21 cellular contexts compared by ENCODE assay signal in the genomic region with DNA sequence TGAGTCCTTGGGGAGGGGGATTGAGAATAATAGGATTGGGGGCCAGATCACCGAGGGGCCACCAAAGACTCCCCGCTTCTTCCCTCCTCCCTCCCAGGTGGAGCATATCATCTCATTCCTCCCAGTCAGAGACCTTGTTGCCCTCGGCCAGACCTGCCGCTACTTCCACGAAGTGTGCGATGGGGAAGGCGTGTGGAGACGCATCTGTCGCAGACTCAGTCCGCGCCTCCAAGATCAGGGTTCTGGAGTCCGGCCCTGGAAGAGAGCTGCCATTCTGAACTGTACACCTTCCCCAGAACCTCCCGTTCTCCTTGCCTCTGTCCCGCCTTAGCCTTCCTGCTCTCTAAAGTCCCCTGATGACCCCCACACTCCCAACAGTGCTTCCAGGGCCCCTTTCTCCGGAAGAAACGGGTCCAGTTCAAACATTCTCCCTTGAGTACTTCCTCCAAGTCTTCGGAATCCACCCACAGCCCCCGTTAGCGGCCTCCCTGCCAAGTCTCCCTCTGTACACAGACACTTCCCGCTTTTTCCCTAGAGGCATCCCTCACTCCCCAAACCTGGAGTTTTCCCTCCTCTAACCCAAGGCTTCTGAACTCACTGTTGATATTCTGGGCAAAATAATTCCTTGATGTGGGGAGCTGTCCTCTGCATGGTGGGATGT. TPM values are rescaled to one million over a fixed set of nuclear protein-coding genes. Genes with fewer than 3 reads are reported as not detected.
DNase-seq lines count a peak whose midpoint lies in the region; ATAC-seq and TF ChIP-seq lines count a peak whose summit lies in the region.
"Had no signal": no experiment of that assay in that cellular context is flagged by ENCODE, and none has a peak within 500 bp of the region (broad histone marks: within the 10 kb centered on the region; RNA-seq: fewer than 3 reads in every experiment).

No MANE protein-coding gene starts in this region.

- peaks cover 6% of the 10 kb centered on the region for H3K4me1 Mint-ChIP-seq in activated CD8-positive, alpha-beta memory T cell treated with anti-CD3 and anti-CD28 coated beads, Interleukin-2, amount 10 ng/mL, durations not matched to agents 7 days and 5 days

- no peaks in the 10 kb centered on the region for H3K9me3 ChIP-seq in BLaER1
- H3K9me3 ChIP-seq in adipocyte (ENCODE audit: control insufficient read depth, low read length) = no peaks in the 10 kb centered on the region
- no peaks in the 10 kb centered on the region for H3K9me3 ChIP-seq in left ventricle myocardium inferior (replicated peaks)
- no peaks in the 10 kb centered on the region for H3K9me3 ChIP-seq in neuronal stem cell (replicated peaks in 1 of 2; ENCODE audit: control insufficient read depth in 2 of 2, insufficient read depth in 1 of 2, low read depth in 1 of 2, low read length in 2 of 2)
- no peaks in the 10 kb centered on the region for H3K9me3 ChIP-seq in stomach
- H3K9me3 ChIP-seq: adrenal gland, tibial artery had no signal

- no peaks in the 10 kb centered on the region for H3K36me3 Mint-ChIP-seq in activated CD8-positive, alpha-beta memory T cell treated with anti-CD3 and anti-CD28 coated beads, Interleukin-2, amount 10 ng/mL, durations not matched to agents 7 days and 5 days

- TF ChIP-seq CTCF in left ventricle myocardium inferior (IDR thresholded peaks at IDR 0.05; ENCODE audit: borderline replicate concordance) = no peak
- no peak for TF ChIP-seq CTCF in stomach (IDR thresholded peaks at IDR 0.05)

- no peak for DNase-seq in adipocyte (ENCODE audit: low read depth)
- DNase-seq in left ventricle myocardium inferior = no peak
- no peak for DNase-seq in neuronal stem cell (ENCODE audit: low spot score)
- DNase-seq in NOMO-1 treated with DMSO at 0.1 percent for 48 hours (lab: John Stamatoyannopoulos, UW; ENCODE audit: unreplicated experiment) = no peak
- no peak for DNase-seq in NCI-H1105 (lab: John Stamatoyannopoulos, UW)
- DNase-seq in activated CD8-positive, alpha-beta memory T cell treated with anti-CD3 and anti-CD28 coated beads, Interleukin-2, amount 10 ng/mL, durations not matched to agents 7 days and 5 days = no peak
- no peak for DNase-seq in stomach
- DNase-seq: activated CD4-positive, alpha-beta T cell treated with anti-CD3 and anti-CD28 coated beads, Interleukin-2, amount 50 U/mL, for 48 hours; CD4-positive, alpha-beta memory T cell; Karpas-422; naive thymus-derived CD8-positive, alpha-beta T cell; NCI-H1436 treated with DMSO at 0.1 percent for 48 hours; NCI-H446 treated with DMSO at 0.1 percent for 48 hours; stimulated activated CD4-positive, alpha-beta T cell treated with anti-CD3 and anti-CD28 coated beads, Interleukin-4, amount 100 ng/mL, for 24 hours; tibial artery had no signal

- H3K9ac ChIP-seq in BLaER1 = peak overlapping the region; percentile 45; the same call in 1 of the 2 replicates
- H3K9ac ChIP-seq in adipocyte (ENCODE audit: low read length) = peak overlapping the region; percentile 13
- H3K9ac ChIP-seq in neuronal stem cell (ENCODE audit: low read depth, low read length, poor library complexity) = peak overlapping the region; percentile 46

- H3K4me2 ChIP-seq in BLaER1 (peak overlapping the region; percentile 54), neuronal stem cell (ENCODE audit: insufficient read depth, low read length, poor library complexity, severe bottlenecking) (no peak overlapping the region)

- no peak for TF ChIP-seq POLR2A in stomach (IDR thresholded peaks at IDR 0.05)

- peak overlapping the region; percentile 56 for H2AFZ ChIP-seq in neuronal stem cell (ENCODE audit: low read length)

- no peaks in the 10 kb centered on the region for H3K36me3 ChIP-seq in BLaER1
- H3K36me3 ChIP-seq in adipocyte (ENCODE audit: control insufficient read depth, insufficient read depth, low read length, severe bottlenecking) = no peaks in the 10 kb centered on the region
- no peaks in the 10 kb centered on the region for H3K36me3 ChIP-seq in left ventricle myocardium inferior
- H3K36me3 ChIP-seq in neuronal stem cell (replicated peaks in 1 of 2; ENCODE audit: control insufficient read depth in 2 of 2, insufficient read depth in 2 of 2, low read length in 2 of 2) = no peaks in the 10 kb centered on the region
- H3K36me3 ChIP-seq in stomach = no peaks in the 10 kb centered on the region
- H3K36me3 ChIP-seq: adrenal gland, tibial artery had no signal

- H3K4me3 ChIP-seq in BLaER1 = no peak overlapping the region
- H3K4me3 ChIP-seq in adipocyte (ENCODE audit: low read length) = no peak overlapping the region
- H3K4me3 ChIP-seq in left ventricle myocardium inferior = peak overlapping the region; percentile 56
- H3K4me3 ChIP-seq in neuronal stem cell (ENCODE audit: low read length in 2 of 2) = no peak overlapping the region
- H3K4me3 ChIP-seq in stomach = no peak overlapping the region
- H3K4me3 ChIP-seq: tibial artery had no signal

- H3K4me1 ChIP-seq in BLaER1 (peaks cover 23% of the 10 kb centered on the region), adipocyte (ENCODE audit: control insufficient read depth, insufficient read depth, low read length) (peaks cover 11% of the 10 kb centered on the region), left ventricle myocardium inferior (peaks cover 28% of the 10 kb centered on the region), neuronal stem cell (ENCODE audit: control insufficient read depth in 2 of 2, insufficient read depth in 1 of 2, low read depth in 1 of 2, low read length in 2 of 2) (peaks cover 6 to 18% of the 10 kb centered on the region in 2 donors), stomach (peaks cover under 1 to 14% (median 13%) of the 10 kb centered on the region in 4 donors)
- H3K4me1 ChIP-seq: adrenal gland had no signal

- H2BK120ac ChIP-seq in neuronal stem cell (ENCODE audit: low read depth, low read length) = no peak overlapping the region

- peak overlapping the region; percentile 50 for H3K18ac ChIP-seq in neuronal stem cell (ENCODE audit: low read length)

- H3K27me3 ChIP-seq in BLaER1 = peaks cover 10% of the 10 kb centered on the region; the same call in 1 of the 2 replicates
- H3K27me3 ChIP-seq in adipocyte (replicated peaks; ENCODE audit: control insufficient read depth, insufficient read depth, low read length) = no peaks in the 10 kb centered on the region
- H3K27me3 ChIP-seq in left ventricle myocardium inferior (ENCODE audit: low read depth) = no peaks in the 10 kb centered on the region
- H3K27me3 ChIP-seq in neuronal stem cell (ENCODE audit: control insufficient read depth in 3 of 3, insufficient read depth in 3 of 3, low read depth in 1 of 3, low read length in 3 of 3) = no peaks in the 10 kb centered on the region
- H3K27me3 ChIP-seq in stomach = peaks cover 0 to 17% (median 0%) of the 10 kb centered on the region in 3 donors
- H3K27me3 ChIP-seq: adrenal gland had no signal

- H3K14ac ChIP-seq in neuronal stem cell (ENCODE audit: low read length) = no peak overlapping the region

- peaks cover 7% of the 10 kb centered on the region for H4K20me1 ChIP-seq in BLaER1

- H2BK5ac ChIP-seq in neuronal stem cell (ENCODE audit: low read length) = no peak overlapping the region

- WGBS in neuronal stem cell (ENCODE audit: extremely low coverage in 2 of 2, insufficient read length in 2 of 2, insufficient replicate concordance in 1 of 2), 2 donors = no CpG with 5 or more reads among the region's 20 CpGs
- 32 to 37% (median 33%) methylated on average over 20 of the region's 20 CpGs for WGBS in stomach, 5 donors

- no peak overlapping the region for H3K4ac ChIP-seq in neuronal stem cell (ENCODE audit: low read length)

- TF ChIP-seq EP300 in stomach (IDR thresholded peaks at IDR 0.05) = no peak

- no peak overlapping the region for H4K8ac ChIP-seq in neuronal stem cell (ENCODE audit: low read depth, low read length)

- H3K23ac ChIP-seq in neuronal stem cell (ENCODE audit: low read depth, low read length, poor library complexity) = peak overlapping the region; percentile 5

- intact Hi-C loops in left ventricle myocardium inferior (cut with micrococcal nuclease) (no loop called here), stomach (cut with DNase I; ENCODE audit: low total_unique reads) (no loop called here)

- CTCF ChIA-PET in activated CD8-positive, alpha-beta memory T cell treated with anti-CD3 and anti-CD28 coated beads, Interleukin-2, amount 10 ng/mL, durations not matched to agents 7 days and 5 days (lab: Charles Lee) = interaction anchor here (1.1 to 11.9 kb wide), 3 partner anchors 17 to 102 kb away, joined by 3 to 154 read pairs (median 3); no protein-coding TSS in a partner anchor

- no peak overlapping the region for H2BK12ac ChIP-seq in neuronal stem cell (ENCODE audit: low read length)

- H3K27ac ChIP-seq in BLaER1 = no peak overlapping the region
- H3K27ac ChIP-seq in left ventricle myocardium inferior (replicated peaks) = peak overlapping the region; percentile 80
- no peak overlapping the region for H3K27ac ChIP-seq in neuronal stem cell (replicated peaks; ENCODE audit: low read length)
- H3K27ac ChIP-seq in stomach = peak overlapping the region in 1 of 5 donors; percentile 3
- H3K27ac ChIP-seq: epithelial cell of prostate, HL-60, tibial artery had no signal

- no peak overlapping the region for H4K91ac ChIP-seq in neuronal stem cell (ENCODE audit: low read depth, low read length, poor library complexity)

- peak overlapping the region; percentile 29 for H2AK5ac ChIP-seq in neuronal stem cell (ENCODE audit: low read depth, low read length)

- no peak overlapping the region for H3K4me3 Mint-ChIP-seq in activated CD8-positive, alpha-beta memory T cell treated with anti-CD3 and anti-CD28 coated beads, Interleukin-2, amount 10 ng/mL, durations not matched to agents 7 days and 5 days
- H3K4me3 Mint-ChIP-seq: CD4-positive, alpha-beta memory T cell had no signal

- no peak overlapping the region for H2BK15ac ChIP-seq in neuronal stem cell (ENCODE audit: low read length)

- H3K27ac Mint-ChIP-seq in activated CD8-positive, alpha-beta memory T cell treated with anti-CD3 and anti-CD28 coated beads, Interleukin-2, amount 10 ng/mL, durations not matched to agents 7 days and 5 days = no peak overlapping the region

- peaks cover 3% of the 10 kb centered on the region for H3K79me1 ChIP-seq in neuronal stem cell (ENCODE audit: low read depth, low read length)

- peaks cover 7% of the 10 kb centered on the region for H3K27me3 Mint-ChIP-seq in activated CD8-positive, alpha-beta memory T cell treated with anti-CD3 and anti-CD28 coated beads, Interleukin-2, amount 10 ng/mL, durations not matched to agents 7 days and 5 days

- no peaks in the 10 kb centered on the region for H3K9me3 Mint-ChIP-seq in activated CD8-positive, alpha-beta memory T cell treated with anti-CD3 and anti-CD28 coated beads, Interleukin-2, amount 10 ng/mL, durations not matched to agents 7 days and 5 days (ENCODE audit: low read depth)
- H3K9me3 Mint-ChIP-seq: naive thymus-derived CD8-positive, alpha-beta T cell had no signal

- ATAC-seq in activated CD8-positive, alpha-beta memory T cell treated with anti-CD3 and anti-CD28 coated beads, Interleukin-2, amount 10 ng/mL, durations not matched to agents 7 days and 5 days = no peak
- ATAC-seq: left colon; naive thymus-derived CD8-positive, alpha-beta T cell; sciatic nerve had no signal

RNA-seq across cellular contexts. Expression of gene FBXO24, which starts 4.1 kb away (rescaled TPM):
- total RNA-seq in left ventricle myocardium inferior = 0.25 TPM
- polyA plus RNA-seq in neuronal stem cell (2013, experiment 1 of 2) = 1.2 TPM
- 1.1 TPM for polyA plus RNA-seq in neuronal stem cell (2013, experiment 2 of 2)
- total RNA-seq in activated CD8-positive, alpha-beta memory T cell treated with anti-CD3 and anti-CD28 coated beads, Interleukin-2, amount 10 ng/mL, durations not matched to agents 7 days and 5 days = 1 to 10 TPM in 1 of 2 experiments, under 1 TPM in 1; 0.80 to 1.3 TPM
- total RNA-seq in stomach = under 1 TPM in 3 of 5 donors, not detected in 2; 0.37 to 0.45 (median 0.43) TPM
- polyA plus RNA-seq in stomach = under 1 TPM in 2 of 3 donors, not detected in 1; 0.44 to 0.88 TPM

RNA-seq across cellular contexts. Expression of gene LRCH4, which starts 4.3 kb away (rescaled TPM):
- total RNA-seq in left ventricle myocardium inferior (26.6 TPM), stomach (100 to 1,000 TPM in 3 of 5 donors, 10 to 100 TPM in 2; 23.7 to 263 (median 154) TPM)
- 30.1 TPM for polyA plus RNA-seq in neuronal stem cell (2013, experiment 1 of 2)
- polyA plus RNA-seq in neuronal stem cell (2013, experiment 2 of 2) = 28.3 TPM
- total RNA-seq in activated CD8-positive, alpha-beta memory T cell treated with anti-CD3 and anti-CD28 coated beads, Interleukin-2, amount 10 ng/mL, durations not matched to agents 7 days and 5 days = 100 to 1,000 TPM; 155 to 178 TPM
- polyA plus RNA-seq in stomach = 10 to 100 TPM; 23.5 to 39.5 (median 26.0) TPM

RNA-seq across cellular contexts. Expression of gene PCOLCE, which starts 12.0 kb away (rescaled TPM):
- 40.8 TPM for total RNA-seq in left ventricle myocardium inferior
- 24.7 TPM for polyA plus RNA-seq in neuronal stem cell (2013, experiment 1 of 2)
- polyA plus RNA-seq in neuronal stem cell (2013, experiment 2 of 2) = 24.4 TPM
- 10 to 100 TPM in 1 of 2 experiments, 1 to 10 TPM in 1; 9.2 to 11.6 TPM for total RNA-seq in activated CD8-positive, alpha-beta memory T cell treated with anti-CD3 and anti-CD28 coated beads, Interleukin-2, amount 10 ng/mL, durations not matched to agents 7 days and 5 days
- 100 to 1,000 TPM in 1 of 5 donors, 10 to 100 TPM in 4; 15.8 to 129 (median 37.8) TPM for total RNA-seq in stomach
- polyA plus RNA-seq in stomach = 10 to 100 TPM; 15.6 to 25.0 (median 18.6) TPM

RNA-seq across cellular contexts. Expression of gene SAP25, which starts 16.5 kb away (rescaled TPM):
- total RNA-seq in left ventricle myocardium inferior = 1.1 TPM
- polyA plus RNA-seq in neuronal stem cell (2013, experiment 1 of 2) = 4.0 TPM
- 3.4 TPM for polyA plus RNA-seq in neuronal stem cell (2013, experiment 2 of 2)
- 10 to 100 TPM; 18.2 to 26.3 TPM for total RNA-seq in activated CD8-positive, alpha-beta memory T cell treated with anti-CD3 and anti-CD28 coated beads, Interleukin-2, amount 10 ng/mL, durations not matched to agents 7 days and 5 days
- 1 to 10 TPM in 1 of 5 donors, under 1 TPM in 1, not detected in 3; 0.92 to 1.8 TPM for total RNA-seq in stomach
- 1 to 10 TPM; 1.4 to 4.7 (median 2.3) TPM for polyA plus RNA-seq in stomach

RNA-seq across cellular contexts. Expression of gene MOSPD3, which starts 22.1 kb away (rescaled TPM):
- total RNA-seq in left ventricle myocardium inferior (10.2 TPM), stomach (10 to 100 TPM in 2 of 5 donors, 1 to 10 TPM in 2, not detected in 1; 4.0 to 21.1 (median 9.8) TPM)
- 24.3 TPM for polyA plus RNA-seq in neuronal stem cell (2013, experiment 1 of 2)
- polyA plus RNA-seq in neuronal stem cell (2013, experiment 2 of 2) = 22.7 TPM
- 10 to 100 TPM; 22.2 to 28.8 TPM for total RNA-seq in activated CD8-positive, alpha-beta memory T cell treated with anti-CD3 and anti-CD28 coated beads, Interleukin-2, amount 10 ng/mL, durations not matched to agents 7 days and 5 days
- polyA plus RNA-seq in stomach = 10 to 100 TPM; 20.4 to 30.7 (median 29.1) TPM
